18 cellular contexts compared by ENCODE assay signal in the genomic region with DNA sequence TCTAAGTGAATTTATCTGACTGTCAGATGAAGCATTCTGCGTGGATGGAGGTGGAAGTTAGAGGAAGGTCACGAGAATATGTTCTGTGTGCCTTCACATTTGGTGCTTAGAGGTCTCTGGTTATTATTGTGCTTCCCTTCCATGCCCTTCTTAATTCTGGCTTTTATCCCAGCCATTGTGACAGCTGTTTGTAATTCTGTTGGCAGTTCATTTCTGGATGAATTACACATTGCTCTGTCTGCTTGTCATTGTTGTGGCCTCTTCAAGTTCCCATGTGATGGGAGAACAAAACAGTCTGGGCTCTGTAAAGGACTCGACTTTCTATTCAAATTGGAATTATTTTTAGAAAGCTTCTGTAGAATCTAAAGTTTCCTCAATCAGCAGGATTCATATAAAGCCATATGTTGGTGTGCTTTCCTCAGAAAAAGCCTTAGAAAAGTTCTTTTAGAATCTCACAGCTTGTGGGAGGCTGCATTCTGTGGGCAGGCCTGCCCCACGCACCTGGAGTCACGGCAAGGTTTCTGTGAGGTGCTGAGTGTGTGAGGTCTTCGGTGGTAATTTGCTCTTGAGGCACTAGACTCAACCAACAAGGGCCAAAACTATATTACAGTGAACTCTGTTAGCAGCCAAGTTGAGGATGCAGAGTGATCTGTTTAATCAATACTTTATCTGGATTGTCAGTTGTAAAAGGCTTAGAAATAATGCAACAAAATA.
DNase-seq lines count a peak whose midpoint lies in the region; ATAC-seq, FAIRE-seq and TF ChIP-seq lines count a peak whose summit lies in the region.
"Had no signal": no experiment of that assay in that cellular context is flagged by ENCODE, and none has a peak within 500 bp of the region (broad histone marks: within the 10 kb centered on the region; RNA-seq: fewer than 3 reads in every experiment).

No MANE protein-coding gene starts in this region.

- H3K4me2 ChIP-seq in astrocyte (ENCODE audit: low read length) (peak overlapping the region; percentile 1), trophoblast cell (ENCODE audit: low read length) (no peak overlapping the region)

- no peak overlapping the region for H3K27ac Mint-ChIP-seq in astrocyte (ENCODE audit: unreplicated experiment)
- H3K27ac Mint-ChIP-seq: activated T-cell treated with anti-CD3 and anti-CD28 coated beads, Interleukin-2, amount 50 U/mL, for 24 hours; T-helper 1 cell treated with Interleukin-12 subunit alpha and Interleukin-12 subunit beta and Interleukin-4 antibody, amounts not matched to agents 30 μg/mL and 1 μg/mL, for 36 hours had no signal

- H3K79me2 ChIP-seq in astrocyte (ENCODE audit: insufficient read depth, low read length), result no peaks in the 10 kb centered on the region
- H3K79me2 ChIP-seq in trophoblast cell (ENCODE audit: control insufficient read depth, insufficient read depth, low read length, poor library complexity), result no peaks in the 10 kb centered on the region

- TF ChIP-seq CTCF in astrocyte (IDR thresholded peaks at IDR 0.05; ENCODE audit: insufficient read depth, low read depth, low read length), result no peak

- H3K9ac ChIP-seq in astrocyte (ENCODE audit: low read length) (no peak overlapping the region), trophoblast cell (ENCODE audit: low read length) (no peak overlapping the region)

- no peak overlapping the region for H4K12ac ChIP-seq in trophoblast cell (ENCODE audit: low read depth, low read length)

- H3K4me1 Mint-ChIP-seq in astrocyte (ENCODE audit: low read depth, unreplicated experiment), result peaks cover 7% of the 10 kb centered on the region

- no peak overlapping the region for H4K8ac ChIP-seq in trophoblast cell (ENCODE audit: low read depth, low read length)

- H2AFZ ChIP-seq in astrocyte (ENCODE audit: low read depth, low read length) (no peak overlapping the region), trophoblast cell (ENCODE audit: insufficient read depth, low read length, poor library complexity) (no peak overlapping the region)

- H3K27ac ChIP-seq in astrocyte (ENCODE audit: low read depth, low read length), result no peak overlapping the region
- peak overlapping the region; percentile 25 for H3K27ac ChIP-seq in right cardiac atrium (ENCODE audit: low read length)
- no peak overlapping the region for H3K27ac ChIP-seq in trophoblast cell (ENCODE audit: low read depth, low read length)
- H3K27ac ChIP-seq: ascending aorta, left lung, neutrophil, tibial nerve had no signal

- no peaks in the 10 kb centered on the region for H3K27me3 Mint-ChIP-seq in astrocyte (ENCODE audit: low read depth, unreplicated experiment)
- H3K27me3 Mint-ChIP-seq: activated T-cell treated with anti-CD3 and anti-CD28 coated beads, Interleukin-2, amount 50 U/mL, for 24 hours had no signal

- no peak overlapping the region for H2BK120ac ChIP-seq in trophoblast cell (ENCODE audit: insufficient read depth, low read length, poor library complexity)

- H3K79me1 ChIP-seq in trophoblast cell (ENCODE audit: low read length), result no peaks in the 10 kb centered on the region

- H2BK12ac ChIP-seq in trophoblast cell (ENCODE audit: low read length), result no peak overlapping the region

- H3K36me3 ChIP-seq in astrocyte (ENCODE audit: insufficient read depth, low read length), result no peaks in the 10 kb centered on the region
- H3K36me3 ChIP-seq in trophoblast cell (ENCODE audit: control insufficient read depth in 1 of 2, insufficient read depth in 2 of 2, low read length in 2 of 2), result no peaks in the 10 kb centered on the region
- H3K36me3 ChIP-seq: ascending aorta, left lung, neutrophil, tibial nerve had no signal

- no peak overlapping the region for H3K23ac ChIP-seq in trophoblast cell (ENCODE audit: low read length)

- H3K4me1 ChIP-seq in astrocyte (ENCODE audit: insufficient read depth, low read length) (peaks cover 7% of the 10 kb centered on the region), right cardiac atrium (ENCODE audit: control insufficient read depth, insufficient read depth, low read length) (no peaks in the 10 kb centered on the region), trophoblast cell (ENCODE audit: control insufficient read depth in 1 of 2, insufficient read depth in 2 of 2, low read length in 2 of 2) (no peaks in the 10 kb centered on the region)
- H3K4me1 ChIP-seq: tibial nerve had no signal

- 50% methylated on average over 6 of the region's 6 CpGs for WGBS in right cardiac atrium
- WGBS in trophoblast cell (ENCODE audit: extremely low coverage, insufficient coverage, insufficient read length), result no CpG with 5 or more reads among the region's 6 CpGs

- H3K18ac ChIP-seq in trophoblast cell (ENCODE audit: low read length), result no peak overlapping the region

- H3K9me3 ChIP-seq in astrocyte (ENCODE audit: insufficient read depth, low read depth, low read length) (no peaks in the 10 kb centered on the region), right cardiac atrium (ENCODE audit: control insufficient read depth, low read length) (no peaks in the 10 kb centered on the region), trophoblast cell (ENCODE audit: insufficient read depth, low read depth, low read length) (no peaks in the 10 kb centered on the region)
- H3K9me3 ChIP-seq: neutrophil had no signal

- DNase-seq in NCI-H2171 treated with DMSO at 0.1 percent for 48 hours (lab: John Stamatoyannopoulos, UW), result peak; percentile 66
- no peak for DNase-seq in NCI-H2171 (lab: John Stamatoyannopoulos, UW)
- peak; percentile 3 for DNase-seq in astrocyte (ENCODE audit: low read depth)
- DNase-seq in right cardiac atrium, result no peak
- DNase-seq in urothelium cell line (ENCODE audit: low spot score), result peak; percentile 16
- no peak for DNase-seq in activated effector memory CD4-positive, alpha-beta T cell treated with Interleukin-2 at 50 U/mL for 16 hours
- DNase-seq in trophoblast cell, result no peak
- no peak for DNase-seq in SHP77 treated with DMSO at 0.1 percent for 48 hours (lab: John Stamatoyannopoulos, UW)
- DNase-seq: activated CD4-positive, alpha-beta T cell treated with anti-CD3 and anti-CD28 coated beads for 4 hours; activated T-cell treated with anti-CD3 and anti-CD28 coated beads, Interleukin-2, amount 50 U/mL, for 24 hours; DMS79 treated with DMSO at 0.1 percent for 48 hours; effector memory CD4-positive, alpha-beta T cell; KG1; left lung had no signal

- H3K14ac ChIP-seq in trophoblast cell (ENCODE audit: low read length), result no peak overlapping the region

- FAIRE-seq in astrocyte (lab: Jason Lieb, UNC), result no peak
- peak; percentile 20 for FAIRE-seq in urothelium cell line (lab: Jason Lieb, UNC)

- no peaks in the 10 kb centered on the region for H3K36me3 Mint-ChIP-seq in astrocyte (ENCODE audit: low read depth, unreplicated experiment)

- peaks cover 6% of the 10 kb centered on the region for H3K9me3 Mint-ChIP-seq in astrocyte (ENCODE audit: unreplicated experiment)

- ATAC-seq in right cardiac atrium, result peak; percentile 76 to 80
- ATAC-seq: left lung had no signal

- H2BK5ac ChIP-seq in trophoblast cell (ENCODE audit: low read depth, low read length, poor library complexity), result no peak overlapping the region

- H3K4ac ChIP-seq in trophoblast cell (ENCODE audit: low read depth, low read length), result no peak overlapping the region

- H3K27me3 ChIP-seq in astrocyte (ENCODE audit: insufficient read depth, low read length), result no peaks in the 10 kb centered on the region
- H3K27me3 ChIP-seq in right cardiac atrium (ENCODE audit: control insufficient read depth, insufficient read depth), result no peaks in the 10 kb centered on the region
- H3K27me3 ChIP-seq in trophoblast cell (ENCODE audit: insufficient read depth, low read length), result no peaks in the 10 kb centered on the region
- H3K27me3 ChIP-seq: ascending aorta, left lung, neutrophil, tibial nerve had no signal

- intact Hi-C loops in right cardiac atrium (cut with DNase I), result no loop called here

- no peak overlapping the region for H2AK5ac ChIP-seq in trophoblast cell (ENCODE audit: low read length)

- H4K91ac ChIP-seq in trophoblast cell (ENCODE audit: low read depth, low read length), result no peak overlapping the region

- H3K4me3 ChIP-seq in astrocyte (ENCODE audit: insufficient read depth, low read depth, low read length) (no peak overlapping the region), right cardiac atrium (ENCODE audit: low read length) (no peak overlapping the region), trophoblast cell (ENCODE audit: low read depth, low read length) (no peak overlapping the region)
- H3K4me3 ChIP-seq: ascending aorta, left lung, tibial nerve had no signal

- no peaks in the 10 kb centered on the region for H4K20me1 ChIP-seq in astrocyte (ENCODE audit: insufficient read depth, low read length)

- no peak overlapping the region for H3K4me3 Mint-ChIP-seq in astrocyte (ENCODE audit: unreplicated experiment)
- H3K4me3 Mint-ChIP-seq: activated T-cell treated with anti-CD3 and anti-CD28 coated beads, Interleukin-2, amount 50 U/mL, for 24 hours; T-helper 1 cell treated with Interleukin-12 subunit alpha and Interleukin-12 subunit beta and Interleukin-4 antibody, amounts not matched to agents 30 μg/mL and 1 μg/mL, for 36 hours had no signal

Comparison
In these comparisons a context has a peak if more than half of its experiments do, and no peak if none do; other contexts are left out.
1. DNase-seq: peak in NCI-H2171 treated with DMSO at 0.1 percent for 48 hours (single experiment), astrocyte (single experiment) and urothelium cell line (single experiment); none in NCI-H2171 (single experiment), right cardiac atrium (0 of 3), activated effector memory CD4-positive, alpha-beta T cell treated with Interleukin-2 at 50 U/mL for 16 hours (single experiment), trophoblast cell (0 of 2) and SHP77 treated with DMSO at 0.1 percent for 48 hours (single experiment).